In the genomic region with DNA sequence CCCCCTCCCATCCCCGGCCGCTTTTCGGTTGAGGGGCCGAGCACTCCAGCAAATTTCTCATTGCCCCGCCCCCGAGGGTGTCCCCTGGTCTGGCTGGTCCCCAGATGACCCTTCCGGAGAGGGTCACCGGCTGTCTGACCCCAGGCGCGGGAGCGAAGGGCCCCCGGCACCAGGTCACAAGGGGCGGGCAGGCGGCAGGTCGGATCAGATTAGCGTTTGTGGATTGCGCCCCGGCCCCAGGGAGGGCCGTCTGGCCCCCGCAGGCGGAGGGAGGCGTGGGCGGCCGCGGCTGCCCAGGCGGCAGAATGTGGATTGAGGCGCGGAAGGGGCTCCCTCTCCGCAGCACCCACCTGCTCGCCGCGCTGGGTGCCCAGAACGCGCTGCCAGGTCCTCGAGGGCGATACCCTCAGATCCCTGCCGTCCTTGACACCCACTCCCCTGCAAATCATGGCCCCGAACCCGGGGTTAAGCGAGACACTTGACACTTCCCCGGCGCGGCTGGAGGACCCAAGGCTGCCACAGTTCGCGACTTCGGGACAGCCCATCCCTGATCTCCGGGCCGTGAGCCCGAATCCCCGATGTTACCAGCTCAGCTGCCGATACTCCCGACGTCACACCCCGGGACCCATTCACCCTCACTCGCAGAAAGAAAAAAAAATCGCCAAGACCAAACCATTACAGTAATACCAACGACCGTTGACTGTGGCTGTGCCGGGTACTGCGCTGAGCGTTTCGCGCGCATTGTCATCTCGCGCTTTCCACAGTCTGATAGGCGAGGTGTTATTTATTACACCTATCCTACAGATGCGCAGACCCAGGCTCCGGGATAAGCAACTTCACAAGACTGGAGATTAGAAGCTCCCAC, we compare ENCODE assay signal across 8 cellular contexts. TPM values are rescaled to one million over a fixed set of nuclear protein-coding genes. Genes with fewer than 3 reads are reported as not detected.
DNase-seq lines count a peak whose midpoint lies in the region; TF ChIP-seq lines count a peak whose summit lies in the region.

No MANE protein-coding gene starts in this region.

- no peaks in the 10 kb centered on the region for H3K36me3 ChIP-seq in stomach

- no peak for TF ChIP-seq EP300 in stomach (IDR thresholded peaks at IDR 0.05)

- in situ Hi-C loops in astrocyte of the cerebellum (cut with HindIII; ENCODE audit: low sequenced_read_pairs) = no loop called here

- H3K4me3 ChIP-seq in astrocyte of the cerebellum (ENCODE audit: low read depth, low read length) (peak overlapping the region; percentile 14), stomach (peak overlapping the region; percentile 31 to 45 (median 32))

- peaks cover 14 to 22% (median 17%) of the 10 kb centered on the region in 4 donors for H3K4me1 ChIP-seq in stomach

- no peak for TF ChIP-seq POLR2A in stomach (IDR thresholded peaks at IDR 0.05)

- DNase-seq in activated CD4-positive, alpha-beta T cell treated with anti-CD3 and anti-CD28 coated beads for 48 hours = peak; percentile 50
- no peak for DNase-seq in activated CD4-positive, alpha-beta T cell treated with anti-CD3 and anti-CD28 coated beads for 4 hours
- DNase-seq in astrocyte of the cerebellum (ENCODE audit: low read depth) (no peak), immature natural killer cell (no peak), stomach (no peak), NCI-H187 (lab: John Stamatoyannopoulos, UW) (no peak), NCI-H2227 (lab: John Stamatoyannopoulos, UW; ENCODE audit: unreplicated experiment) (no peak), T-helper 9 cell (no peak)

- H3K27ac Mint-ChIP-seq in immature natural killer cell = no peak overlapping the region

- H3K27ac ChIP-seq in stomach = no peak overlapping the region

- H3K27me3 Mint-ChIP-seq in immature natural killer cell (ENCODE audit: low read depth in 3 of 3) = peaks cover 11 to 16% (median 12%) of the 10 kb centered on the region in 3 donors

- peaks cover 0 to 54% (median 37%) of the 10 kb centered on the region in 3 donors for H3K27me3 ChIP-seq in stomach

- H3K9me3 ChIP-seq in stomach = no peaks in the 10 kb centered on the region

- intact Hi-C loops in stomach (cut with DNase I; ENCODE audit: low total_unique reads) = no loop called here

- H3K36me3 Mint-ChIP-seq in immature natural killer cell = peaks cover 0 to 14% (median 0%) of the 10 kb centered on the region in 3 donors

- H3K9me3 Mint-ChIP-seq in immature natural killer cell = no peaks in the 10 kb centered on the region

- WGBS in stomach, 5 donors = 4 to 13% (median 6%) methylated on average over 38 to 69 of the region's 69 CpGs

- no peak for TF ChIP-seq CTCF in astrocyte of the cerebellum (IDR thresholded peaks at IDR 0.05; ENCODE audit: low read depth, low read length, missing control alignments)
- TF ChIP-seq CTCF in stomach (IDR thresholded peaks at IDR 0.05) = no peak

- H3K4me1 Mint-ChIP-seq in immature natural killer cell = peaks cover 9 to 13% of the 10 kb centered on the region in 2 donors

- H3K4me3 Mint-ChIP-seq in immature natural killer cell = peak overlapping the region; percentile 40 to 73 (median 70)

RNA-seq across cellular contexts. Expression of gene NODAL, which starts 1.0 kb away (rescaled TPM):
- polyA plus RNA-seq in immature natural killer cell (not detected), stomach (not detected)
- total RNA-seq in stomach = not detected

RNA-seq across cellular contexts. Expression of gene EIF4EBP2, which starts 36.6 kb away (rescaled TPM):
- polyA plus RNA-seq in immature natural killer cell (100 to 1,000 TPM in 1 of 3 donors, 10 to 100 TPM in 2; 67.6 to 105 (median 92.4) TPM), stomach (10 to 100 TPM; 18.9 to 43.2 (median 32.4) TPM)
- total RNA-seq in stomach = 10 to 100 TPM; 24.0 to 74.7 (median 64.3) TPM

RNA-seq across cellular contexts. Expression of gene PALD1, which starts 38.0 kb away (rescaled TPM):
- polyA plus RNA-seq in immature natural killer cell (1 to 10 TPM in 1 of 3 donors, under 1 TPM in 2; 0.12 to 2.2 (median 0.14) TPM), stomach (1 to 10 TPM; 2.4 to 3.0 (median 2.7) TPM)
- total RNA-seq in stomach = 10 to 100 TPM in 2 of 5 donors, 1 to 10 TPM in 3; 3.6 to 25.1 (median 8.1) TPM

RNA-seq across cellular contexts. Expression of gene LRRC20, which starts 58.1 kb away (rescaled TPM):
- polyA plus RNA-seq in immature natural killer cell (1 to 10 TPM; 1.1 to 1.4 (median 1.2) TPM), stomach (1 to 10 TPM; 3.3 to 6.1 (median 4.0) TPM)
- total RNA-seq in stomach = 10 to 100 TPM in 1 of 5 donors, 1 to 10 TPM in 3, under 1 TPM in 1; 0.29 to 47.8 (median 2.3) TPM
